Comparison of ENCODE assay signal across 24 cellular contexts in the genomic region with DNA sequence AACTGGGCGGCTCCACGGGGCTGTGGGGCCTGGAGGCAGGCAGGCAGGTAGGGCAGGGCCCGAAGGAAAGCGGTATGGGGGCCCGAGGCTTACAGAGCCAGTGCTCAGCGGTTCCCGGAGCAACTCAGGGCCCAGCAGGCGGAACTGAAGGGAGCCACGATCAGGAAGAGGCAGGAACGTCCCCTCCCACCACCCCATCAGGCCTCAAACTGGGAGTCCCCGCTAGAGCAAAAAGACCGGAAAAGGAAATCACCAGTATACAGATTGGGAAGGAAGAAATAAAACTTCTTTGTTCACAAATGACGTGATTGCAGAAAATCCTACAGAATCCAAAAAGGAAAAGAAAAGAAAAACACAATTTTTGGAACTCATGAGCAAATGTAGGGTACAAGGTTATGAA. TPM values are rescaled to one million over a fixed set of nuclear protein-coding genes. Genes with fewer than 3 reads are reported as not detected.
"Had no signal": no experiment of that assay in that cellular context is flagged by ENCODE, and none has a peak within 500 bp of the region (broad histone marks: within the 10 kb centered on the region; RNA-seq: fewer than 3 reads in every experiment).

No MANE protein-coding gene starts in this region.

- DNase-seq: cortex of kidney; erythroblast; foreskin melanocyte; head of caudate nucleus; kidney; left colon; left ventricle myocardium superior; mesendoderm; naive B cell; nephron progenitor cell; spleen; stimulated activated CD4-positive, alpha-beta T cell treated with anti-CD3 and anti-CD28 coated beads, Interleukin-15, amount 100 ng/mL, for 24 hours; stimulated activated CD4-positive, alpha-beta T cell treated with anti-CD3 and anti-CD28 coated beads, Interleukin-1b, Interleukin-23, amount 100 ng/mL, for 48 hours; stimulated activated CD4-positive, alpha-beta T cell treated with anti-CD3 and anti-CD28 coated beads, Interleukin-4, amount 100 ng/mL, for 24 hours; tibial artery; uterus had no signal

- H3K4me2 ChIP-seq: hepatocyte had no signal

- H3K4me3 ChIP-seq: hepatocyte, lung, spleen, tibial artery, upper lobe of left lung, uterus had no signal

- H3K36me3 ChIP-seq: spleen, tibial artery, upper lobe of left lung, uterus had no signal

- H3K27ac ChIP-seq: hepatocyte, spleen, tibial artery, upper lobe of left lung, uterus had no signal

- H3K27me3 ChIP-seq: uterus had no signal

- H3K9me3 ChIP-seq: tibial artery, upper lobe of left lung, uterus had no signal

RNA-seq across cellular contexts. Expression of a gene that starts 51.1 kb away (rescaled TPM):
- total RNA-seq: hepatocyte, left colon, left ventricle myocardium superior, lung, osteocyte, pulmonary artery endothelial cell, sciatic nerve, skeletal muscle tissue, spleen, temporal lobe, upper lobe of left lung, uterus had no signal
